36 cellular contexts compared by ENCODE assay signal in genomic region chr19:37635076-37636056, GRCh38. TPM values are rescaled to one million over a fixed set of nuclear protein-coding genes. Genes with fewer than 3 reads are reported as not detected.
DNase-seq lines count a peak whose midpoint lies in the region; ATAC-seq, FAIRE-seq and TF ChIP-seq lines count a peak whose summit lies in the region.
"Had no signal": no experiment of that assay in that cellular context is flagged by ENCODE, and none has a peak within 500 bp of the region (broad histone marks: within the 10 kb centered on the region; RNA-seq: fewer than 3 reads in every experiment).

No MANE protein-coding gene starts in this region.

- H3K9me3 ChIP-seq in BLaER1 treated with 17β-estradiol and CSF1 and Interleukin-3, amounts not matched to agents 10 nM and 100 nM (replicated peaks in 1 of 11) = peaks cover 94 to 99% (median 98%) of the 10 kb centered on the region in 11 experiments
- H3K9me3 ChIP-seq in keratinocyte (ENCODE audit: control insufficient read depth, low read depth, low read length) = peaks cover 14% of the 10 kb centered on the region
- peaks cover 29% of the 10 kb centered on the region for H3K9me3 ChIP-seq in T-helper 17 cell (ENCODE audit: control insufficient read depth, low read length, poor library complexity, severe bottlenecking)

- no peaks in the 10 kb centered on the region for H3K4me1 ChIP-seq in BLaER1 treated with 17β-estradiol and CSF1 and Interleukin-3, amounts not matched to agents 10 nM and 100 nM
- H3K4me1 ChIP-seq in keratinocyte (ENCODE audit: control insufficient read depth, extremely low read depth, insufficient read depth, low read length) = no peaks in the 10 kb centered on the region
- H3K4me1 ChIP-seq: body of pancreas, neural progenitor cell, sigmoid colon, tibial nerve had no signal

- DNase-seq in H54 (ENCODE audit: insufficient read length, low spot score) (no peak), bronchial epithelial cell (ENCODE audit: low read depth) (no peak), keratinocyte (ENCODE audit: low read depth, low spot score) (no peak), T-helper 17 cell (no peak)
- DNase-seq in activated CD8-positive, alpha-beta memory T cell treated with anti-CD3 and anti-CD28 coated beads, Interleukin-2, amount 50 U/mL, for 48 hours = no peak
- DNase-seq: activated B cell treated with CpG ODN at 0.5 μM for 24 hours; activated CD8-positive, alpha-beta memory T cell treated with anti-CD3 and anti-CD28 coated beads, Interleukin-2, amount 10 ng/mL, durations not matched to agents 7 days and 5 days; activated naive CD4-positive, alpha-beta T cell; activated naive CD8-positive, alpha-beta T cell treated with anti-CD3 and anti-CD28 coated beads, Interleukin-2, amount 50 U/mL, for 24 hours; activated T-cell treated with anti-CD3 and anti-CD28 coated beads, Interleukin-2, amount 50 U/mL, for 48 hours; AML-193; body of pancreas; cerebellar nuclear complex; dorsolateral prefrontal cortex; GF-D8; GOT3; hippocampal formation; immature natural killer cell; KBM-7; NCI-H1092 treated with DMSO at 0.1 percent for 48 hours; NCI-H187 treated with DMSO at 0.1 percent for 48 hours; NCI-H2171; NCI-H510A treated with DMSO at 0.1 percent for 48 hours; sigmoid colon; SK-N-SH; stimulated activated CD4-positive, alpha-beta T cell treated with anti-CD3 and anti-CD28 coated beads, Interleukin-4, amount 100 ng/mL, for 1 hour had no signal

- H2AFZ ChIP-seq in keratinocyte (ENCODE audit: control insufficient read depth, low read length) = no peak overlapping the region
- H2AFZ ChIP-seq: neural progenitor cell had no signal

- H3K4me1 Mint-ChIP-seq in T-helper 17 cell = no peaks in the 10 kb centered on the region
- H3K4me1 Mint-ChIP-seq: activated B cell treated with CpG ODN at 0.5 μM for 24 hours; activated CD8-positive, alpha-beta memory T cell treated with anti-CD3 and anti-CD28 coated beads, Interleukin-2, amount 10 ng/mL, durations not matched to agents 7 days and 5 days; activated naive CD8-positive, alpha-beta T cell treated with anti-CD3 and anti-CD28 coated beads, Interleukin-2, amount 50 U/mL, for 24 hours; immature natural killer cell; memory B cell; neural progenitor cell had no signal

- dilution Hi-C loops in keratinocyte (cut with MboI; ENCODE audit: extremely low pct_ligation_motif_present, low sequenced_read_pairs) = no loop called here

- no peaks in the 10 kb centered on the region for H4K20me1 ChIP-seq in BLaER1 treated with 17β-estradiol and CSF1 and Interleukin-3, amounts not matched to agents 10 nM and 100 nM
- H4K20me1 ChIP-seq in keratinocyte (ENCODE audit: control insufficient read depth, extremely low read depth, insufficient read depth, low read length) = no peaks in the 10 kb centered on the region

- no peak for ATAC-seq in GM19351 (IDR thresholded peaks at IDR 0.05; ENCODE audit: unreplicated experiment)
- ATAC-seq in HG02884 (IDR thresholded peaks at IDR 0.05; ENCODE audit: unreplicated experiment) = no peak
- ATAC-seq in T-helper 17 cell = no peak
- ATAC-seq: activated CD8-positive, alpha-beta memory T cell treated with anti-CD3 and anti-CD28 coated beads, Interleukin-2, amount 10 ng/mL, durations not matched to agents 7 days and 5 days; activated naive CD8-positive, alpha-beta T cell treated with anti-CD3 and anti-CD28 coated beads, Interleukin-2, amount 50 U/mL, for 24 hours; body of pancreas; left lobe of liver had no signal

- peaks cover 73 to 89% (median 79%) of the 10 kb centered on the region in 11 experiments for H3K36me3 ChIP-seq in BLaER1 treated with 17β-estradiol and CSF1 and Interleukin-3, amounts not matched to agents 10 nM and 100 nM
- peaks cover 2% of the 10 kb centered on the region for H3K36me3 ChIP-seq in bronchial epithelial cell (ENCODE audit: control insufficient read depth, insufficient read depth, low read length)
- H3K36me3 ChIP-seq in keratinocyte (ENCODE audit: control insufficient read depth in 2 of 2, extremely low read depth in 1 of 2, insufficient read depth in 2 of 2, low read length in 2 of 2) = peaks cover 4 to 5% of the 10 kb centered on the region in 2 experiments

- H3K9ac ChIP-seq in BLaER1 treated with 17β-estradiol and CSF1 and Interleukin-3, amounts not matched to agents 10 nM and 100 nM = no peak overlapping the region
- H3K9ac ChIP-seq in keratinocyte (ENCODE audit: control insufficient read depth, extremely low read depth, insufficient read depth, low read length) = no peak overlapping the region
- H3K9ac ChIP-seq: neural progenitor cell, SK-N-SH had no signal

- peaks cover 4% of the 10 kb centered on the region for H3K36me3 Mint-ChIP-seq in T-helper 17 cell (ENCODE audit: low read depth)

- TF ChIP-seq CTCF in bronchial epithelial cell (IDR thresholded peaks at IDR 0.05; ENCODE audit: insufficient read depth, low read length, severe bottlenecking) = no peak
- no peak for TF ChIP-seq CTCF in keratinocyte (optimal IDR thresholded peaks at IDR 0.05 in 1 of 3, IDR thresholded peaks at IDR 0.05 in 1 of 3, conservative IDR thresholded peaks at IDR 0.05 in 1 of 3; ENCODE audit: extremely low read depth in 1 of 3, insufficient read depth in 2 of 3, low read length in 3 of 3)

- no peak overlapping the region for H3K27ac Mint-ChIP-seq in T-helper 17 cell
- H3K27ac Mint-ChIP-seq: activated B cell treated with CpG ODN at 0.5 μM for 24 hours; activated CD8-positive, alpha-beta memory T cell treated with anti-CD3 and anti-CD28 coated beads, Interleukin-2, amount 10 ng/mL, durations not matched to agents 7 days and 5 days; activated naive CD8-positive, alpha-beta T cell treated with anti-CD3 and anti-CD28 coated beads, Interleukin-2, amount 50 U/mL, for 24 hours; immature natural killer cell; memory B cell; neural progenitor cell; progenitor cell of endocrine pancreas had no signal

- H3K27me3 Mint-ChIP-seq in T-helper 17 cell = no peaks in the 10 kb centered on the region
- H3K27me3 Mint-ChIP-seq: activated B cell treated with CpG ODN at 0.5 μM for 24 hours; activated CD8-positive, alpha-beta memory T cell treated with anti-CD3 and anti-CD28 coated beads, Interleukin-2, amount 10 ng/mL, durations not matched to agents 7 days and 5 days; activated naive CD8-positive, alpha-beta T cell treated with anti-CD3 and anti-CD28 coated beads, Interleukin-2, amount 50 U/mL, for 24 hours; memory B cell; progenitor cell of endocrine pancreas had no signal

- FAIRE-seq in H54 (lab: Jason Lieb, UNC) (peak; percentile 68), bronchial epithelial cell (lab: Jason Lieb, UNC) (peak; percentile 47), keratinocyte (lab: Jason Lieb, UNC) (peak; percentile 26)
- FAIRE-seq: endothelial cell of umbilical vein, HTR-8/SVneo had no signal

- H3K4me3 Mint-ChIP-seq in T-helper 17 cell = no peak overlapping the region
- H3K4me3 Mint-ChIP-seq: activated B cell treated with CpG ODN at 0.5 μM for 24 hours; activated CD8-positive, alpha-beta memory T cell treated with anti-CD3 and anti-CD28 coated beads, Interleukin-2, amount 10 ng/mL, durations not matched to agents 7 days and 5 days; activated naive CD8-positive, alpha-beta T cell treated with anti-CD3 and anti-CD28 coated beads, Interleukin-2, amount 50 U/mL, for 24 hours; immature natural killer cell; memory B cell; neural progenitor cell had no signal

- no peaks in the 10 kb centered on the region for H3K27me3 ChIP-seq in BLaER1 treated with 17β-estradiol and CSF1 and Interleukin-3, amounts not matched to agents 10 nM and 100 nM
- H3K27me3 ChIP-seq in bronchial epithelial cell (ENCODE audit: control insufficient read depth, insufficient read depth, low read length) = no peaks in the 10 kb centered on the region
- H3K27me3 ChIP-seq in keratinocyte (ENCODE audit: control insufficient read depth, extremely low read depth, insufficient read depth, low read length) = no peaks in the 10 kb centered on the region
- H3K27me3 ChIP-seq: body of pancreas, dorsolateral prefrontal cortex, neural progenitor cell, sigmoid colon, tibial nerve had no signal

- TF ChIP-seq POLR2A in H54 (IDR thresholded peaks at IDR 0.05; ENCODE audit: low read depth, low read length) = no peak

- no peaks in the 10 kb centered on the region for H3K9me1 ChIP-seq in keratinocyte (ENCODE audit: control insufficient read depth, extremely low read depth, insufficient read depth, low read length)

- no peak overlapping the region for H3K4me2 ChIP-seq in BLaER1 treated with 17β-estradiol and CSF1 and Interleukin-3, amounts not matched to agents 10 nM and 100 nM
- no peak overlapping the region for H3K4me2 ChIP-seq in keratinocyte (ENCODE audit: control insufficient read depth, extremely low read depth, insufficient read depth, low read depth, low read length)
- H3K4me2 ChIP-seq: neural progenitor cell, SK-N-SH had no signal

- peak overlapping the region in 9 of 10 experiments; percentile 1 to 42 (median 20); a peak in 11 of 20 replicates for H3K4me3 ChIP-seq in BLaER1 treated with 17β-estradiol and CSF1 and Interleukin-3, amounts not matched to agents 10 nM and 100 nM
- H3K4me3 ChIP-seq in bronchial epithelial cell (ENCODE audit: low read depth, low read length) (no peak overlapping the region), keratinocyte (ENCODE audit: control insufficient read depth in 2 of 3, extremely low read depth in 1 of 3, insufficient read depth in 2 of 3, low read depth in 1 of 3, low read length in 3 of 3) (no peak overlapping the region)
- H3K4me3 ChIP-seq: body of pancreas, dorsolateral prefrontal cortex, neural progenitor cell, sigmoid colon, tibial nerve had no signal

- H3K79me2 ChIP-seq in keratinocyte (ENCODE audit: control insufficient read depth, insufficient read depth, low read length) = no peaks in the 10 kb centered on the region

- no peak overlapping the region for H3K27ac ChIP-seq in BLaER1 treated with 17β-estradiol and CSF1 and Interleukin-3, amounts not matched to agents 10 nM and 100 nM
- H3K27ac ChIP-seq in keratinocyte (ENCODE audit: control insufficient read depth, insufficient read depth, low read length) = no peak overlapping the region
- H3K27ac ChIP-seq: body of pancreas, dorsolateral prefrontal cortex, neural progenitor cell, sigmoid colon, tibial nerve had no signal

RNA-seq across cellular contexts. Expression of gene ZFP30, which starts 19.9 kb away (rescaled TPM):
- total RNA-seq in bronchial epithelial cell (15.0 and 21.1 TPM in 2 replicates), T-helper 17 cell (10 to 100 TPM in 1 of 2 donors, 1 to 10 TPM in 1; 5.1 to 11.2 TPM)
- polyA plus RNA-seq in keratinocyte = 3.0 to 4.2 TPM (median 3.4 TPM) in 3 replicates
- 6.2 TPM for polyA plus RNA-seq in keratinocyte (2011; ENCODE audit: low read depth)
- 1.9 and 2.4 TPM in 2 replicates for polyA plus RNA-seq in keratinocyte (2011; cell fraction: cytosol; rRNA removed)
- polyA plus RNA-seq in keratinocyte (2011; cell fraction: nucleus; rRNA removed) = 6.1 and 8.2 TPM in 2 replicates
- polyA plus RNA-seq in keratinocyte (2012; ENCODE audit: low replicate concordance) = 3.7 and 5.3 TPM in 2 replicates
- polyA minus RNA-seq in keratinocyte = 4.1 to 9.9 TPM (median 4.2 TPM) in 3 replicates
- 2.1 TPM for polyA minus RNA-seq in keratinocyte (2011; cell fraction: cytosol; rRNA and poly(A)+ RNA removed)
- polyA minus RNA-seq in keratinocyte (2011; cell fraction: nucleus; rRNA and poly(A)+ RNA removed) = 6.6 and 11.0 TPM in 2 replicates

RNA-seq across cellular contexts. Expression of gene ZNF540, which starts 40.7 kb away (rescaled TPM):
- total RNA-seq in bronchial epithelial cell (under 0.01 and 0.13 TPM in 2 replicates), T-helper 17 cell (1 to 10 TPM; 7.5 to 9.8 TPM)
- 0.15 to 0.95 TPM (median 0.35 TPM) in 3 replicates for polyA plus RNA-seq in keratinocyte
- polyA plus RNA-seq in keratinocyte (2011; ENCODE audit: low read depth) = 0.40 TPM
- polyA plus RNA-seq in keratinocyte (2011; cell fraction: cytosol; rRNA removed) = 0.23 and 0.38 TPM in 2 replicates
- 0.52 and 1.1 TPM in 2 replicates for polyA plus RNA-seq in keratinocyte (2011; cell fraction: nucleus; rRNA removed)
- polyA plus RNA-seq in keratinocyte (2012; ENCODE audit: low replicate concordance) = 0.52 and 0.56 TPM in 2 replicates
- polyA minus RNA-seq in keratinocyte = 0.13 to 0.45 TPM in 2 of 3 replicates, not detected in the other
- not detected for polyA minus RNA-seq in keratinocyte (2011; cell fraction: cytosol; rRNA and poly(A)+ RNA removed)
- 0.32 and 0.93 TPM in 2 replicates for polyA minus RNA-seq in keratinocyte (2011; cell fraction: nucleus; rRNA and poly(A)+ RNA removed)

RNA-seq across cellular contexts. Expression of gene ZNF571, which starts 40.8 kb away (rescaled TPM):
- total RNA-seq in bronchial epithelial cell (3.9 and 9.0 TPM in 2 replicates), T-helper 17 cell (10 to 100 TPM; 11.0 to 11.4 TPM)
- polyA plus RNA-seq in keratinocyte = 1.6 to 4.0 TPM (median 2.4 TPM) in 3 replicates
- 1.2 TPM for polyA plus RNA-seq in keratinocyte (2011; ENCODE audit: low read depth)
- 0.77 and 2.6 TPM in 2 replicates for polyA plus RNA-seq in keratinocyte (2011; cell fraction: cytosol; rRNA removed)
- polyA plus RNA-seq in keratinocyte (2011; cell fraction: nucleus; rRNA removed) = 6.8 and 7.4 TPM in 2 replicates
- polyA plus RNA-seq in keratinocyte (2012; ENCODE audit: low replicate concordance) = 1.5 and 4.6 TPM in 2 replicates
- 0.30 to 3.3 TPM (median 3.0 TPM) in 3 replicates for polyA minus RNA-seq in keratinocyte
- 2.1 TPM for polyA minus RNA-seq in keratinocyte (2011; cell fraction: cytosol; rRNA and poly(A)+ RNA removed)
- polyA minus RNA-seq in keratinocyte (2011; cell fraction: nucleus; rRNA and poly(A)+ RNA removed) = 3.0 and 13.9 TPM in 2 replicates

Comparison
In these comparisons a context has a peak if more than half of its experiments do, and no peak if none do; other contexts are left out.
1. H3K4me3 ChIP-seq: peak in BLaER1 treated with 17β-estradiol and CSF1 and Interleukin-3, amounts not matched to agents 10 nM and 100 nM (9 of 10); none in bronchial epithelial cell (single experiment) and keratinocyte (0 of 3).